In genomic region chr5:79471556-79471955, GRCh38 we compare ENCODE assay signal across 2 cellular contexts.
TF ChIP-seq lines count a peak whose summit lies in the region.

No MANE protein-coding gene starts in this region.

TF ChIP-seq in H1, 55 proteins besides CTCF, POLR2A, EP300 and RAD21:
- TF ChIP-seq CHD7 (IDR thresholded peaks at IDR 0.05; ENCODE audit: insufficient replicate concordance, low read length) (no peak), CTBP2 (IDR thresholded peaks at IDR 0.05; ENCODE audit: borderline replicate concordance, insufficient read depth, insufficient read length, low read length) (no peak), EZH2 (IDR thresholded peaks at IDR 0.05; ENCODE audit: low read depth, low read length, severe bottlenecking) (no peak), KDM1A (IDR thresholded peaks at IDR 0.05; ENCODE audit: borderline replicate concordance, low read length) (no peak), CHD1 (IDR thresholded peaks at IDR 0.05; ENCODE audit: low read depth, low read length) (no peak), CEBPB (IDR thresholded peaks at IDR 0.05; ENCODE audit: low read depth, low read length) (no peak), RXRA (IDR thresholded peaks at IDR 0.05; ENCODE audit: insufficient read depth, low read depth, low read length) (no peak), SIN3A (conservative IDR thresholded peaks at IDR 0.05 in 1 of 2, IDR thresholded peaks at IDR 0.05 in 1 of 2; ENCODE audit: low read depth in 1 of 2, low read length in 2 of 2) (no peak), SP1 (IDR thresholded peaks at IDR 0.05; ENCODE audit: low read depth, low read length) (no peak), ASH2L (IDR thresholded peaks at IDR 0.05; ENCODE audit: low read length) (no peak), CBX8 (IDR thresholded peaks at IDR 0.05; ENCODE audit: borderline replicate concordance, low read depth, low read length) (no peak)

TF ChIP-seq in SK-N-SH, 30 proteins besides CTCF, POLR2A, EP300 and RAD21 (continued from another document):
- TF ChIP-seq MAX (IDR thresholded peaks at IDR 0.05; ENCODE audit: low read depth) (no peak), RCOR1 (IDR thresholded peaks at IDR 0.05; ENCODE audit: low read length) (no peak), REST (IDR thresholded peaks at IDR 0.05; ENCODE audit: low read depth, low read length) (no peak), RXRA (IDR thresholded peaks at IDR 0.05; ENCODE audit: borderline replicate concordance, low read depth) (no peak), CHD2 (IDR thresholded peaks at IDR 0.05; ENCODE audit: low read length, partially characterized antibody) (no peak)
- TF ChIP-seq, protein P1, sequence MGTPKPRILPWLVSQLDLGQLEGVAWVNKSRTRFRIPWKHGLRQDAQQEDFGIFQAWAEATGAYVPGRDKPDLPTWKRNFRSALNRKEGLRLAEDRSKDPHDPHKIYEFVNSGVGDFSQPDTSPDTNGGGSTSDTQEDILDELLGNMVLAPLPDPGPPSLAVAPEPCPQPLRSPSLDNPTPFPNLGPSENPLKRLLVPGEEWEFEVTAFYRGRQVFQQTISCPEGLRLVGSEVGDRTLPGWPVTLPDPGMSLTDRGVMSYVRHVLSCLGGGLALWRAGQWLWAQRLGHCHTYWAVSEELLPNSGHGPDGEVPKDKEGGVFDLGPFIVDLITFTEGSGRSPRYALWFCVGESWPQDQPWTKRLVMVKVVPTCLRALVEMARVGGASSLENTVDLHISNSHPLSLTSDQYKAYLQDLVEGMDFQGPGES (IDR thresholded peaks at IDR 0.05; ENCODE audit: low read depth, low read length): no peak
- TF ChIP-seq, protein P2, sequence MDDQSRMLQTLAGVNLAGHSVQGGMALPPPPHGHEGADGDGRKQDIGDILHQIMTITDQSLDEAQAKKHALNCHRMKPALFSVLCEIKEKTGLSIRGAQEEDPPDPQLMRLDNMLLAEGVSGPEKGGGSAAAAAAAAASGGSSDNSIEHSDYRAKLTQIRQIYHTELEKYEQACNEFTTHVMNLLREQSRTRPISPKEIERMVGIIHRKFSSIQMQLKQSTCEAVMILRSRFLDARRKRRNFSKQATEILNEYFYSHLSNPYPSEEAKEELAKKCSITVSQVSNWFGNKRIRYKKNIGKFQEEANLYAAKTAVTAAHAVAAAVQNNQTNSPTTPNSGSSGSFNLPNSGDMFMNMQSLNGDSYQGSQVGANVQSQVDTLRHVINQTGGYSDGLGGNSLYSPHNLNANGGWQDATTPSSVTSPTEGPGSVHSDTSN (IDR thresholded peaks at IDR 0.05): no peak
TF ChIP-seq in SK-N-SH: peak in this region for 0.
